1 cellular context compared by ENCODE assay signal in the genomic region with DNA sequence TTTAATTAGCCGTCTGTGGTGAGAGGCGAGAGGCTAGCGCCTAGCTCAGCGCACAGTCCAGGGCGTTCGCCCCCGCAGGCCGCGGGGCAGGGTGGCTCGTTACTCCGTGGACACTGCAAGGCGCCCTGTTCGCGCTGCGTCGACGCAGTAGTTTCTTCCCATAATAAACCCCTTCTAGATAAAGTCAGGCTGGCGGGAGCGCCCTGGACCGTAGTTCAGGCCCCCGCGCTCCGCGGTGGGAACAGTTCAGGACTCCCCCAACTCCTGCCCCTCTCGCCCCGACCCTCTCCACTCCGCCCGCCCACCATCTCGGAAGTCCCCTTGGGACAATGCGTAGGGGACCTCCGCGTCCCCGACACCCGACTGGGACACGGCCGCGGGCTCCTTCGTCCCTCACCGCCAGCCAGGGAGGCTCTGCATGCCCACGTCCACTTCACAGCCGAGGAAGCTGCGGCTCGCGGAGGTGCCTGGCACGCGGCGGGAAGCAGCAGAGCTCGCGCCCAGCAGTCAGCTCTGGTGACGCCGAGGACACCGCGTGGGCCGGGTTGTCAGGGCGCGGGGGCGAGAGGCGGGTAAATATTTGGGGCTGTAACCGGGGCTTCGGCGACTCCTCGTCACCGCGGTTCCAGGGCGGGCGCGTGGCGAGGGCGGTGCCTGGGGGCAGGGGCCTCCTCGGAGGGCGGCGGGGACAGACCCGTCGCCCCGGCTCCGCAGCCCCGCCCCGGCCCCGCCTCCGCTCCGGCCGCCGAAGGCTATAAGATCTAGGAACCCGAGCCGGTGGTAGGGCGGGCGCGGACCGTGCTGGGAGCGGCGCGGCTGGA.
TF ChIP-seq lines count a peak whose summit lies in the region.

A gene with protein sequence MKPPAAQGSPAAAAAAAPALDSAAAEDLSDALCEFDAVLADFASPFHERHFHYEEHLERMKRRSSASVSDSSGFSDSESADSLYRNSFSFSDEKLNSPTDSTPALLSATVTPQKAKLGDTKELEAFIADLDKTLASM (plus strand): TSS at position 783 of the 821 bp plus-strand sequence. CDS start 158 bp downstream, outside the sequence.

TF ChIP-seq in HepG2, 621 proteins besides CTCF, POLR2A, EP300 and RAD21 (continued from another document and continues in another):
- no peak for TF ChIP-seq ZNF652 (CRISPR knock-in tag; IDR thresholded peaks at IDR 0.05; ENCODE audit: borderline replicate concordance, low read depth)
- peak; percentile 55; the same call in 1 of the 2 replicates for TF ChIP-seq MYC (CRISPR knock-in tag; IDR thresholded peaks at IDR 0.05; ENCODE audit: borderline replicate concordance)
- peak; percentile 92 for TF ChIP-seq ZNF547 (CRISPR knock-in tag; IDR thresholded peaks at IDR 0.05)
- TF ChIP-seq ZNF431 (CRISPR knock-in tag; IDR thresholded peaks at IDR 0.05; ENCODE audit: borderline replicate concordance, low read depth) = no peak
- 0 out of 2 replicates have a peak, but pooled peaks have one; percentile 12 for TF ChIP-seq ELF1 (CRISPR knock-in tag; IDR thresholded peaks at IDR 0.05)
- TF ChIP-seq ZNF703 (CRISPR knock-in tag; IDR thresholded peaks at IDR 0.05; ENCODE audit: borderline replicate concordance) = peak; percentile 54; the same call in 1 of the 2 replicates
- TF ChIP-seq ZNF792 (CRISPR knock-in tag; IDR thresholded peaks at IDR 0.05) = 0 out of 2 replicates have a peak, but pooled peaks have one; percentile 39
- no peak for TF ChIP-seq CBX1 (IDR thresholded peaks at IDR 0.05; ENCODE audit: low read depth)
- TF ChIP-seq ZNF598 (CRISPR knock-in tag; IDR thresholded peaks at IDR 0.05; ENCODE audit: borderline replicate concordance) = 0 out of 2 replicates have a peak, but pooled peaks have one; percentile 60
- TF ChIP-seq, protein P1, sequence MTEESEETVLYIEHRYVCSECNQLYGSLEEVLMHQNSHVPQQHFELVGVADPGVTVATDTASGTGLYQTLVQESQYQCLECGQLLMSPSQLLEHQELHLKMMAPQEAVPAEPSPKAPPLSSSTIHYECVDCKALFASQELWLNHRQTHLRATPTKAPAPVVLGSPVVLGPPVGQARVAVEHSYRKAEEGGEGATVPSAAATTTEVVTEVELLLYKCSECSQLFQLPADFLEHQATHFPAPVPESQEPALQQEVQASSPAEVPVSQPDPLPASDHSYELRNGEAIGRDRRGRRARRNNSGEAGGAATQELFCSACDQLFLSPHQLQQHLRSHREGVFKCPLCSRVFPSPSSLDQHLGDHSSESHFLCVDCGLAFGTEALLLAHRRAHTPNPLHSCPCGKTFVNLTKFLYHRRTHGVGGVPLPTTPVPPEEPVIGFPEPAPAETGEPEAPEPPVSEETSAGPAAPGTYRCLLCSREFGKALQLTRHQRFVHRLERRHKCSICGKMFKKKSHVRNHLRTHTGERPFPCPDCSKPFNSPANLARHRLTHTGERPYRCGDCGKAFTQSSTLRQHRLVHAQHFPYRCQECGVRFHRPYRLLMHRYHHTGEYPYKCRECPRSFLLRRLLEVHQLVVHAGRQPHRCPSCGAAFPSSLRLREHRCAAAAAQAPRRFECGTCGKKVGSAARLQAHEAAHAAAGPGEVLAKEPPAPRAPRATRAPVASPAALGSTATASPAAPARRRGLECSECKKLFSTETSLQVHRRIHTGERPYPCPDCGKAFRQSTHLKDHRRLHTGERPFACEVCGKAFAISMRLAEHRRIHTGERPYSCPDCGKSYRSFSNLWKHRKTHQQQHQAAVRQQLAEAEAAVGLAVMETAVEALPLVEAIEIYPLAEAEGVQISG (CRISPR knock-in tag; IDR thresholded peaks at IDR 0.05) = peak; percentile 39
- TF ChIP-seq GABPB1 (CRISPR knock-in tag; IDR thresholded peaks at IDR 0.05) = peak; percentile 69; the same call in 1 of the 2 replicates
- peak; percentile 53 for TF ChIP-seq ZNF407 (CRISPR knock-in tag; IDR thresholded peaks at IDR 0.05; ENCODE audit: not compliant biosample characterization)
- TF ChIP-seq BCL3 (CRISPR knock-in tag; IDR thresholded peaks at IDR 0.05) = peak; percentile 79
- TF ChIP-seq ZNF230 (CRISPR knock-in tag; IDR thresholded peaks at IDR 0.05) = 0 out of 2 replicates have a peak, but pooled peaks have one; percentile 27
- TF ChIP-seq GABPA (IDR thresholded peaks at IDR 0.05; ENCODE audit: low read depth, low read length) = no peak
- no peak for TF ChIP-seq GABPA (CRISPR knock-in tag; IDR thresholded peaks at IDR 0.05; ENCODE audit: low read depth)
- TF ChIP-seq, protein P2, sequence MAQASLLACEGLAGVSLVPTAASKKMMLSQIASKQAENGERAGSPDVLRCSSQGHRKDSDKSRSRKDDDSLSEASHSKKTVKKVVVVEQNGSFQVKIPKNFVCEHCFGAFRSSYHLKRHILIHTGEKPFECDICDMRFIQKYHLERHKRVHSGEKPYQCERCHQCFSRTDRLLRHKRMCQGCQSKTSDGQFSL (CRISPR knock-in tag; IDR thresholded peaks at IDR 0.05) = no peak
- peak; percentile 80 for TF ChIP-seq ATF7-NPFF (CRISPR knock-in tag; IDR thresholded peaks at IDR 0.05; ENCODE audit: low read depth)
- TF ChIP-seq ZNF687 (CRISPR knock-in tag; IDR thresholded peaks at IDR 0.05) = peak; percentile 98
- peak; percentile 95; the same call in 1 of the 2 replicates for TF ChIP-seq GLI4 (CRISPR knock-in tag; IDR thresholded peaks at IDR 0.05; ENCODE audit: borderline replicate concordance)
- TF ChIP-seq ATF7 (IDR thresholded peaks at IDR 0.05) = no peak
- TF ChIP-seq ATF7 (CRISPR knock-in tag; IDR thresholded peaks at IDR 0.05) = 0 out of 2 replicates have a peak, but pooled peaks have one; percentile 63
- TF ChIP-seq ZNF816 (CRISPR knock-in tag; IDR thresholded peaks at IDR 0.05; ENCODE audit: borderline replicate concordance) = peak; percentile 67; the same call in 1 of the 2 replicates
- TF ChIP-seq HOXA9 (CRISPR knock-in tag; IDR thresholded peaks at IDR 0.05; ENCODE audit: borderline replicate concordance) = peak; percentile 72; the same call in 1 of the 2 replicates
- no peak for TF ChIP-seq ATF1 (CRISPR knock-in tag; IDR thresholded peaks at IDR 0.05)
- TF ChIP-seq TFE3 (CRISPR knock-in tag; IDR thresholded peaks at IDR 0.05) = no peak
- TF ChIP-seq BCL6 (CRISPR knock-in tag; IDR thresholded peaks at IDR 0.05) = peak; percentile 32; the same call in 1 of the 2 replicates
- TF ChIP-seq ZSCAN20 (CRISPR knock-in tag; IDR thresholded peaks at IDR 0.05; ENCODE audit: borderline replicate concordance) = 0 out of 2 replicates have a peak, but pooled peaks have one; percentile 24
- TF ChIP-seq SIX1 (CRISPR knock-in tag; IDR thresholded peaks at IDR 0.05; ENCODE audit: borderline replicate concordance) = no peak
- TF ChIP-seq PHF21A (CRISPR knock-in tag; IDR thresholded peaks at IDR 0.05) = 0 out of 2 replicates have a peak, but pooled peaks have one; percentile 13
- TF ChIP-seq, protein P3, sequence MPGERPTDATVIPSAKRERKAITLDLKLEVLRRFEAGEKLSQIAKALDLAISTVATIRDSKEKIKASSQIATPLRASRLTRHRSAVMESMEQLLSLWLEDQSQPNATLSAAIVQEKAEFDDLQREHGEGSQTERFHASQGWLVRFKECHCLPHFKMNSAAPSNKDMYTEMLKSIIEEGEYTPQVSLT (CRISPR knock-in tag; IDR thresholded peaks at IDR 0.05; ENCODE audit: borderline replicate concordance, low read depth) = no peak; the same call in 1 of the 2 replicates
- TF ChIP-seq ZNF414 (CRISPR knock-in tag; IDR thresholded peaks at IDR 0.05) = no peak
- no peak for TF ChIP-seq MAFF (IDR thresholded peaks at IDR 0.05; ENCODE audit: low read depth, low read length)
